Comparison of ENCODE assay signal across 24 cellular contexts in genomic region chr18:40949138-40949949, GRCh38.
DNase-seq lines count a peak whose midpoint lies in the region; ATAC-seq, FAIRE-seq and TF ChIP-seq lines count a peak whose summit lies in the region.
"Had no signal": no experiment of that assay in that cellular context is flagged by ENCODE, and none has a peak within 500 bp of the region (broad histone marks: within the 10 kb centered on the region; RNA-seq: fewer than 3 reads in every experiment).

No MANE protein-coding gene starts in this region.

- TF ChIP-seq POLR2A in right lobe of liver (IDR thresholded peaks at IDR 0.05), result no peak
- TF ChIP-seq POLR2A in HepG2 (IDR thresholded peaks at IDR 0.05; ENCODE audit: insufficient read depth in 1 of 2, low read depth in 2 of 2, low read length in 2 of 2), result no peak
- no peak for TF ChIP-seq POLR2A in spleen (IDR thresholded peaks at IDR 0.05)

- TF ChIP-seq CTCF in right lobe of liver (IDR thresholded peaks at IDR 0.05), result no peak
- no peak for TF ChIP-seq CTCF in HepG2 (CRISPR knock-in tag; IDR thresholded peaks at IDR 0.05)
- TF ChIP-seq CTCF in chondrocyte (IDR thresholded peaks at IDR 0.05), result no peak
- no peak for TF ChIP-seq CTCF in spleen (IDR thresholded peaks at IDR 0.05 in 8 of 11, conservative IDR thresholded peaks at IDR 0.05 in 3 of 11)

- no TSS peak for BruUV-seq in HepG2 (replicated peaks; lab: Mats Ljungman, UMichigan)

- FAIRE-seq in HepG2 (lab: Jason Lieb, UNC), result no peak
- FAIRE-seq: GM18507, RCC 7860, TTC549, urothelium cell line had no signal

- peak overlapping the region in 1 of 3 donors; percentile 14 for H3K4me3 ChIP-seq in right lobe of liver
- H3K4me3 ChIP-seq in HepG2 (replicated peaks in 1 of 3; ENCODE audit: insufficient read depth in 1 of 3, low read depth in 2 of 3, low read length in 3 of 3), result no peak overlapping the region
- H3K4me3 ChIP-seq in spleen, result no peak overlapping the region
- H3K4me3 ChIP-seq: esophagus squamous epithelium, HAP-1, smooth muscle cell had no signal

- DNase-seq in right lobe of liver (peak in 1 of 3 donors; percentile 53), HepG2 (ENCODE audit: low spot score) (no peak), NCI-H748 treated with DMSO at 0.1 percent for 48 hours (lab: John Stamatoyannopoulos, UW) (peak; percentile 92), chondrocyte (ENCODE audit: low spot score) (peak; percentile 55), spleen (peak; percentile 51), activated T-cell treated with anti-CD3 and anti-CD28 coated beads for 4 hours (no peak)
- no peak for DNase-seq in naive thymus-derived CD8-positive, alpha-beta T cell
- DNase-seq: activated CD4-positive, alpha-beta T cell treated with anti-CD3 and anti-CD28 coated beads, Interleukin-2, amount 10 ng/mL, durations not matched to agents 7 days and 5 days; amygdala; CD4-positive, CD25-positive, alpha-beta regulatory T cell; central memory CD4-positive, alpha-beta T cell; effector CD4-positive, alpha-beta T cell; esophagus squamous epithelium; KBM-7; NCI-H1694; NCI-H774; stimulated activated CD8-positive, alpha-beta memory T cell treated with anti-CD3 and anti-CD28 coated beads, Interleukin-4, amount 100 ng/mL, for 48 hours had no signal

- 34% methylated on average over 10 of the region's 10 CpGs for WGBS in right lobe of liver (ENCODE audit: insufficient coverage, low coverage, low lambda C conversion rate, missing lambda C conversion rate)
- whole genome bisulfite sequencing in HepG2 (ENCODE audit: low lambda C conversion rate), result 32% methylated on average over 8 of the region's 10 CpGs
- 82 to 91% (median 88%) methylated on average over 10 of the region's 10 CpGs for WGBS in spleen, 5 donors

- ATAC-seq in right lobe of liver, result peak in 3 of 4 donors; percentile 63 to 96 (median 86)
- no peak for ATAC-seq in HepG2
- no peak for ATAC-seq in HG03135 (IDR thresholded peaks at IDR 0.05; ENCODE audit: unreplicated experiment)
- no peak for ATAC-seq in naive thymus-derived CD8-positive, alpha-beta T cell

- H3K9ac ChIP-seq in HepG2 (ENCODE audit: insufficient read depth, low read depth, low read length), result no peak overlapping the region

- no peak for TF ChIP-seq EP300 in HepG2 (IDR thresholded peaks at IDR 0.05; ENCODE audit: low read depth in 2 of 2, low read length in 2 of 2)
- no peak for TF ChIP-seq EP300 in HepG2 (CRISPR knock-in tag; IDR thresholded peaks at IDR 0.05; ENCODE audit: borderline replicate concordance)

- H3K9me3 ChIP-seq in right lobe of liver (no peaks in the 10 kb centered on the region), HepG2 (ENCODE audit: low read length) (no peaks in the 10 kb centered on the region; the same call in 1 of the 2 replicates), spleen (peaks cover 0 to 14% (median 0%) of the 10 kb centered on the region in 8 donors)
- H3K9me3 ChIP-seq: esophagus squamous epithelium, HAP-1 had no signal

- peaks cover 19% of the 10 kb centered on the region for H3K4me1 Mint-ChIP-seq in chondrocyte (ENCODE audit: low read depth)
- no peaks in the 10 kb centered on the region for H3K4me1 Mint-ChIP-seq in naive thymus-derived CD8-positive, alpha-beta T cell
- H3K4me1 Mint-ChIP-seq: activated CD4-positive, alpha-beta T cell treated with anti-CD3 and anti-CD28 coated beads, Interleukin-2, amount 10 ng/mL, durations not matched to agents 7 days and 5 days; CD4-positive, CD25-positive, alpha-beta regulatory T cell had no signal

- in situ Hi-C loops in HepG2 (cut with HindIII; ENCODE audit: extremely low pct_ligation_motif_present, low pct_unique_long_range_greater_than_20kb), result loop anchor here (25.0 kb wide), 2 partner anchors 788 to 963 kb away; no protein-coding TSS in a partner anchor

- H3K27ac Mint-ChIP-seq in chondrocyte (ENCODE audit: unreplicated experiment), result no peak overlapping the region
- no peak overlapping the region for H3K27ac Mint-ChIP-seq in naive thymus-derived CD8-positive, alpha-beta T cell
- H3K27ac Mint-ChIP-seq: activated CD4-positive, alpha-beta T cell treated with anti-CD3 and anti-CD28 coated beads, Interleukin-2, amount 10 ng/mL, durations not matched to agents 7 days and 5 days; CD4-positive, CD25-positive, alpha-beta regulatory T cell had no signal

- POLR2A ChIA-PET in HepG2 (lab: Yijun Ruan, JAX), result no interaction called here
- POLR2A ChIA-PET in naive thymus-derived CD8-positive, alpha-beta T cell (lab: Charles Lee), result no interaction called here

- peaks cover 2% of the 10 kb centered on the region for H3K36me3 Mint-ChIP-seq in chondrocyte (ENCODE audit: low read depth)
- peaks cover 0 to 6% (median 0%) of the 10 kb centered on the region in 3 donors for H3K36me3 Mint-ChIP-seq in naive thymus-derived CD8-positive, alpha-beta T cell
- H3K36me3 Mint-ChIP-seq: CD4-positive, CD25-positive, alpha-beta regulatory T cell had no signal

- H3K9me3 Mint-ChIP-seq in chondrocyte (ENCODE audit: low read depth), result peaks cover 2% of the 10 kb centered on the region
- peaks cover 2 to 44% (median 16%) of the 10 kb centered on the region in 9 donors for H3K9me3 Mint-ChIP-seq in naive thymus-derived CD8-positive, alpha-beta T cell

- H3K4me1 ChIP-seq in right lobe of liver, result no peaks in the 10 kb centered on the region
- no peaks in the 10 kb centered on the region for H3K4me1 ChIP-seq in HepG2 (ENCODE audit: insufficient read depth, low read length)
- no peaks in the 10 kb centered on the region for H3K4me1 ChIP-seq in spleen
- H3K4me1 ChIP-seq: esophagus squamous epithelium had no signal

- H3K79me2 ChIP-seq in HepG2 (ENCODE audit: insufficient read depth, low read length), result no peaks in the 10 kb centered on the region

- no peak overlapping the region for H3K4me3 Mint-ChIP-seq in chondrocyte (ENCODE audit: unreplicated experiment)
- no peak overlapping the region for H3K4me3 Mint-ChIP-seq in naive thymus-derived CD8-positive, alpha-beta T cell
- H3K4me3 Mint-ChIP-seq: activated CD4-positive, alpha-beta T cell treated with anti-CD3 and anti-CD28 coated beads, Interleukin-2, amount 10 ng/mL, durations not matched to agents 7 days and 5 days; CD4-positive, CD25-positive, alpha-beta regulatory T cell had no signal

- no peak overlapping the region for H3K27ac ChIP-seq in right lobe of liver
- H3K27ac ChIP-seq in HepG2 (ENCODE audit: extremely low read length, insufficient read depth, low read length), result no peak overlapping the region
- H3K27ac ChIP-seq in spleen, result no peak overlapping the region
- H3K27ac ChIP-seq: esophagus squamous epithelium had no signal

- H3K27me3 ChIP-seq in right lobe of liver, result no peaks in the 10 kb centered on the region
- H3K27me3 ChIP-seq in HepG2 (ENCODE audit: control insufficient read depth in 1 of 2, insufficient read depth in 2 of 2, low read length in 2 of 2), result no peaks in the 10 kb centered on the region
- H3K27me3 ChIP-seq in spleen (replicated peaks in 1 of 7), result no peaks in the 10 kb centered on the region
- H3K27me3 ChIP-seq: esophagus squamous epithelium had no signal

- no peaks in the 10 kb centered on the region for H3K36me3 ChIP-seq in right lobe of liver
- no peaks in the 10 kb centered on the region for H3K36me3 ChIP-seq in HepG2 (replicated peaks in 1 of 2; ENCODE audit: control insufficient read depth in 1 of 2, insufficient read depth in 2 of 2, low read length in 2 of 2)
- no peaks in the 10 kb centered on the region for H3K36me3 ChIP-seq in spleen
- H3K36me3 ChIP-seq: esophagus squamous epithelium, HAP-1 had no signal

- no peaks in the 10 kb centered on the region for H3K27me3 Mint-ChIP-seq in chondrocyte (ENCODE audit: low read depth)
- peaks cover 0 to 3% (median 0%) of the 10 kb centered on the region in 5 donors for H3K27me3 Mint-ChIP-seq in naive thymus-derived CD8-positive, alpha-beta T cell
- H3K27me3 Mint-ChIP-seq: activated CD4-positive, alpha-beta T cell treated with anti-CD3 and anti-CD28 coated beads, Interleukin-2, amount 10 ng/mL, durations not matched to agents 7 days and 5 days; CD4-positive, CD25-positive, alpha-beta regulatory T cell had no signal

- no peak overlapping the region for H3K4me2 ChIP-seq in HepG2 (ENCODE audit: low read depth, low read length)
- H3K4me2 ChIP-seq: smooth muscle cell had no signal

- CTCF ChIA-PET in HepG2 (lab: Yijun Ruan, JAX; ENCODE audit: low intra/inter-chr PET ratio, low total read pairs), result no interaction called here

- H2AFZ ChIP-seq in HepG2 (ENCODE audit: low read length), result no peak overlapping the region

- no peak for TF ChIP-seq RAD21 in HepG2 (CRISPR knock-in tag; IDR thresholded peaks at IDR 0.05)

- H4K20me1 ChIP-seq in HepG2 (ENCODE audit: insufficient read depth, low read length), result no peaks in the 10 kb centered on the region

- intact Hi-C loops in right lobe of liver (cut with DNase I) (no loop called here), HepG2 (cut with micrococcal nuclease; ENCODE audit: unreplicated experiment) (no loop called here), spleen (cut with DNase I; ENCODE audit: low total_unique reads) (no loop called here)

TF ChIP-seq in HepG2, 621 proteins besides CTCF, POLR2A, EP300 and RAD21:
- TF ChIP-seq ZNF776 (CRISPR knock-in tag; IDR thresholded peaks at IDR 0.05) (no peak), ZBTB21 (CRISPR knock-in tag; IDR thresholded peaks at IDR 0.05) (no peak), ZNF432 (CRISPR knock-in tag; IDR thresholded peaks at IDR 0.05; ENCODE audit: borderline replicate concordance) (no peak), CHCHD3 (CRISPR knock-in tag; IDR thresholded peaks at IDR 0.05) (no peak), NFYC (CRISPR knock-in tag; IDR thresholded peaks at IDR 0.05) (no peak), CHD2 (IDR thresholded peaks at IDR 0.05; ENCODE audit: low read depth, low read length) (no peak), ZMAT5 (CRISPR knock-in tag; IDR thresholded peaks at IDR 0.05; ENCODE audit: borderline replicate concordance, low read depth) (no peak), ZNF224 (CRISPR knock-in tag; IDR thresholded peaks at IDR 0.05) (no peak)
TF ChIP-seq in HepG2: peak in this region for 0.

Comparison
In these comparisons a context has a peak if more than half of its experiments do, and no peak if none do; other contexts are left out.
1. ATAC-seq: peak in right lobe of liver (3 of 4); none in HepG2 (single experiment), HG03135 (single experiment) and naive thymus-derived CD8-positive, alpha-beta T cell (0 of 2).
2. DNase-seq: peak in NCI-H748 treated with DMSO at 0.1 percent for 48 hours (single experiment), chondrocyte (single experiment) and spleen (single experiment); none in HepG2 (single experiment), naive thymus-derived CD8-positive, alpha-beta T cell (0 of 10) and activated T-cell treated with anti-CD3 and anti-CD28 coated beads for 4 hours (single experiment).